18 cellular contexts compared by ENCODE assay signal in the genomic region with DNA sequence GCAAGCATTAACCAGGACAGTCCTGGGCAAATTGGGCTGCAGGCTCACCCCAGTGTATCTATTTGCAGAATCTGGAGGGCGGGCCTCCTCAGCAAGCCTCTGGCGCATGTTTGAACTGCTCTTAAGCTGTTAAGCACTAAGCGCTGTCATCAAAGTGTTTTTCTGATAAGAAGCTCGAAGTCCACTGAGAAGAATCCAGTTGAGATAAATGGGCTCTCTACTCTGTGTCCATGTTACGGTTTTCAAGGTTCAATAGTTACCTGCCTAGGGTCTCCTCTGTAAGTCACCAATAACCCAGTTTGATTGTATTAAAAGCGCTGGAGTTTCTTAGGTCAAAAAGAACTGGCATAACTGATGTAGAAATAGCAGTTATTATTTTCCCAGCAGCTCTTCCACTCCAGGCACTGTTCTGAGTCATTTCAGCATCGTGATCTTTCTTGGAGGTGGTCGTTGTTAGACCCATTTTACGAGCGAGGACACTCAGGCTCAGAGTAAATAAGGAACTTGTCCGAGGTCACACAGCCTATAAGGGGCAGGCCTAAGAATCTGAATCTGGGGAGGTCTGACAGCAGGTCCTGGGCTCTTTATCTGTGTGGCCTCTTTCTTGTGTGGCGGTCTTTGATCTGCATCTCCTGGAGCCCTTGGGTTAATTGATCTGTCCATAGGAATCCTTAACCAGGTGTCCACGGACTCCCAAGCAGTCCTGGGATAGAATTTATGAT.
DNase-seq lines count a peak whose midpoint lies in the region; ATAC-seq, FAIRE-seq and TF ChIP-seq lines count a peak whose summit lies in the region.
"Had no signal": no experiment of that assay in that cellular context is flagged by ENCODE, and none has a peak within 500 bp of the region (broad histone marks: within the 10 kb centered on the region; RNA-seq: fewer than 3 reads in every experiment).

No MANE protein-coding gene starts in this region.

- H2AFZ ChIP-seq in PC-3 (ENCODE audit: low read length) (peak overlapping the region; percentile 31; the same call in 1 of the 2 replicates), keratinocyte (ENCODE audit: control insufficient read depth, low read length) (peak overlapping the region; percentile 57)
- H2AFZ ChIP-seq: GM23248, parathyroid adenoma had no signal

- DNase-seq in HT-29 (ENCODE audit: low spot score): peak; percentile 51
- DNase-seq in PC-3: peak; percentile 59
- no peak for DNase-seq in keratinocyte (ENCODE audit: low read depth, low spot score)
- DNase-seq in small intestine: peak; percentile 90
- no peak for DNase-seq in NCI-H1105 treated with DMSO at 0.1 percent for 48 hours (lab: John Stamatoyannopoulos, UW)
- DNase-seq in activated T-cell treated with anti-CD3 and anti-CD28 coated beads, Interleukin-2, amount 50 U/mL, for 48 hours: no peak
- DNase-seq in GM10266 (ENCODE audit: extremely low spot score): no peak
- DNase-seq: activated CD4-positive, alpha-beta memory T cell treated with anti-CD3 and anti-CD28 coated beads for 36 hours; AML-193; central memory CD4-positive, alpha-beta T cell; effector memory CD4-positive, alpha-beta T cell; GM23248; hippocampal formation; NCI-H1048; NCI-H2107; stimulated activated CD4-positive, alpha-beta T cell treated with anti-CD3 and anti-CD28 coated beads, Interleukin-4, amount 100 ng/mL, for 1 hour; SW 1271 had no signal

- WGBS in small intestine, 3 donors: 20 to 64% (median 37%) methylated on average over 13 of the region's 13 CpGs

- no peak overlapping the region for H3K4me3 ChIP-seq in PC-3 (ENCODE audit: low read length)
- H3K4me3 ChIP-seq in keratinocyte (ENCODE audit: control insufficient read depth in 2 of 3, extremely low read depth in 1 of 3, insufficient read depth in 2 of 3, low read depth in 1 of 3, low read length in 3 of 3): no peak overlapping the region
- H3K4me3 ChIP-seq in small intestine (ENCODE audit: low read depth in 1 of 2, low read length in 2 of 2): no peak overlapping the region
- H3K4me3 ChIP-seq: GM23248 had no signal

- dilution Hi-C loops in keratinocyte (cut with MboI; ENCODE audit: extremely low pct_ligation_motif_present, low sequenced_read_pairs): no loop called here

- peak overlapping the region; percentile 14 for H3K9ac ChIP-seq in PC-3 (ENCODE audit: low read length)
- H3K9ac ChIP-seq in keratinocyte (ENCODE audit: control insufficient read depth, extremely low read depth, insufficient read depth, low read length): peak overlapping the region; percentile 0
- H3K9ac ChIP-seq: GM23248, parathyroid adenoma had no signal

- CTCF ChIA-PET in PC-3 (lab: Charles Lee): no interaction called here

- TF ChIP-seq CTCF in PC-3 (conservative IDR thresholded peaks at IDR 0.05; ENCODE audit: low read depth, low read length): no peak
- no peak for TF ChIP-seq CTCF in keratinocyte (optimal IDR thresholded peaks at IDR 0.05 in 1 of 3, IDR thresholded peaks at IDR 0.05 in 1 of 3, conservative IDR thresholded peaks at IDR 0.05 in 1 of 3; ENCODE audit: extremely low read depth in 1 of 3, insufficient read depth in 2 of 3, low read length in 3 of 3)
- no peak for TF ChIP-seq CTCF in GM10266 (IDR thresholded peaks at IDR 0.05; ENCODE audit: control insufficient read depth, insufficient read depth, low read depth, missing control alignments)

- H3K4me2 ChIP-seq in PC-3 (ENCODE audit: low read length) (0 out of 2 replicates have a peak overlapping the region, but pooled peaks have one; percentile 4), keratinocyte (ENCODE audit: control insufficient read depth, extremely low read depth, insufficient read depth, low read depth, low read length) (peak overlapping the region; percentile 15)

- FAIRE-seq in keratinocyte (lab: Jason Lieb, UNC) (no peak), small intestine (lab: Jason Lieb, UNC) (no peak)

- peak overlapping the region; percentile 53 for H3K27ac ChIP-seq in PC-3 (ENCODE audit: low read length)
- peak overlapping the region; percentile 34 for H3K27ac ChIP-seq in keratinocyte (ENCODE audit: control insufficient read depth, insufficient read depth, low read length)
- no peak overlapping the region for H3K27ac ChIP-seq in small intestine (ENCODE audit: low read depth in 1 of 2, low read length in 1 of 2)
- H3K27ac ChIP-seq: GM23248, parathyroid adenoma had no signal

- no peaks in the 10 kb centered on the region for H3K9me3 ChIP-seq in PC-3 (ENCODE audit: low read length)
- no peaks in the 10 kb centered on the region for H3K9me3 ChIP-seq in keratinocyte (ENCODE audit: control insufficient read depth, low read depth, low read length)
- no peaks in the 10 kb centered on the region for H3K9me3 ChIP-seq in small intestine (ENCODE audit: control insufficient read depth, low read depth)

- peak; percentile 5; the same call in 1 of the 2 replicates for ATAC-seq in PC-3

- peaks cover 11% of the 10 kb centered on the region for H3F3A ChIP-seq in PC-3 (ENCODE audit: low read length, unreplicated experiment)

- H4K20me1 ChIP-seq in PC-3 (ENCODE audit: low read length) (no peaks in the 10 kb centered on the region), keratinocyte (ENCODE audit: control insufficient read depth, extremely low read depth, insufficient read depth, low read length) (no peaks in the 10 kb centered on the region)

- H3K9me1 ChIP-seq in keratinocyte (ENCODE audit: control insufficient read depth, extremely low read depth, insufficient read depth, low read length): no peaks in the 10 kb centered on the region

- H3K36me3 ChIP-seq in PC-3 (ENCODE audit: low read depth, low read length) (no peaks in the 10 kb centered on the region), keratinocyte (ENCODE audit: control insufficient read depth in 2 of 2, extremely low read depth in 1 of 2, insufficient read depth in 2 of 2, low read length in 2 of 2) (no peaks in the 10 kb centered on the region), small intestine (ENCODE audit: control insufficient read depth in 2 of 2, insufficient read depth in 2 of 2, low read length in 2 of 2) (no peaks in the 10 kb centered on the region)

- no TSS peak for BruUV-seq in PC-3 (replicated peaks; lab: Mats Ljungman, UMichigan)

- H3K4me1 ChIP-seq in PC-3 (ENCODE audit: insufficient read depth, low read length) (peaks cover 33% of the 10 kb centered on the region), keratinocyte (ENCODE audit: control insufficient read depth, extremely low read depth, insufficient read depth, low read length) (peaks cover 33% of the 10 kb centered on the region), small intestine (ENCODE audit: control insufficient read depth in 2 of 2, insufficient read depth in 1 of 2, low read depth in 1 of 2, low read length in 1 of 2) (peaks cover 0 to 3% of the 10 kb centered on the region in 2 donors)

- H3K79me2 ChIP-seq in PC-3 (ENCODE audit: low read length) (no peaks in the 10 kb centered on the region), keratinocyte (ENCODE audit: control insufficient read depth, insufficient read depth, low read length) (no peaks in the 10 kb centered on the region)
- H3K79me2 ChIP-seq: parathyroid adenoma had no signal

- no peaks in the 10 kb centered on the region for H3K9me2 ChIP-seq in PC-3 (replicated peaks; ENCODE audit: low read length)

- H3K27me3 ChIP-seq in PC-3 (ENCODE audit: low read length) (no peaks in the 10 kb centered on the region), keratinocyte (ENCODE audit: control insufficient read depth, extremely low read depth, insufficient read depth, low read length) (no peaks in the 10 kb centered on the region), small intestine (ENCODE audit: control insufficient read depth in 2 of 2, insufficient read depth in 2 of 2, low read length in 2 of 2) (no peaks in the 10 kb centered on the region)

- POLR2A ChIA-PET in PC-3 (lab: Charles Lee; ENCODE audit: unreplicated experiment): interaction anchor here (0.7 kb wide), 1 partner anchor 65 kb away, joined by 7 read pairs; no protein-coding TSS in a partner anchor

- intact Hi-C loops in PC-3 (cut with micrococcal nuclease): no loop called here

Comparison
In these comparisons a context has a peak if more than half of its experiments do, and no peak if none do; other contexts are left out.
1. DNase-seq: peak in HT-29 (single experiment), PC-3 (single experiment) and small intestine (single experiment); none in keratinocyte (single experiment), NCI-H1105 treated with DMSO at 0.1 percent for 48 hours (single experiment), activated T-cell treated with anti-CD3 and anti-CD28 coated beads, Interleukin-2, amount 50 U/mL, for 48 hours (0 of 2) and GM10266 (single experiment).
2. H3K27ac ChIP-seq: peak in PC-3 (single experiment) and keratinocyte (single experiment); none in small intestine (0 of 2).